9 cellular contexts compared by ENCODE assay signal in genomic region chr11:4606231-4607015, GRCh38. TPM values are rescaled to one million over a fixed set of nuclear protein-coding genes. Genes with fewer than 3 reads are reported as not detected.
DNase-seq lines count a peak whose midpoint lies in the region; ATAC-seq, FAIRE-seq and TF ChIP-seq lines count a peak whose summit lies in the region.
"Had no signal": no experiment of that assay in that cellular context is flagged by ENCODE, and none has a peak within 500 bp of the region (broad histone marks: within the 10 kb centered on the region; RNA-seq: fewer than 3 reads in every experiment).

No MANE protein-coding gene starts in this region.

- H3K4me1 Mint-ChIP-seq in activated naive CD4-positive, alpha-beta T cell treated with anti-CD3 and anti-CD28 coated beads, Interleukin-2, amount 10 ng/mL, durations not matched to agents 7 days and 5 days, result peaks cover 40% of the 10 kb centered on the region
- peaks cover 40% of the 10 kb centered on the region for H3K4me1 Mint-ChIP-seq in activated CD4-positive, alpha-beta memory T cell treated with anti-CD3 and anti-CD28 coated beads, Interleukin-2, amount 10 ng/mL, durations not matched to agents 7 days and 5 days

- peak overlapping the region; percentile 88 to 93 (median 92) for H3K27ac ChIP-seq in transverse colon

- peaks cover 0 to 18% (median 4%) of the 10 kb centered on the region in 4 donors for H3K36me3 ChIP-seq in transverse colon

- no peaks in the 10 kb centered on the region for H3K27me3 Mint-ChIP-seq in activated naive CD4-positive, alpha-beta T cell treated with anti-CD3 and anti-CD28 coated beads, Interleukin-2, amount 10 ng/mL, durations not matched to agents 7 days and 5 days
- H3K27me3 Mint-ChIP-seq in activated CD4-positive, alpha-beta memory T cell treated with anti-CD3 and anti-CD28 coated beads, Interleukin-2, amount 10 ng/mL, durations not matched to agents 7 days and 5 days, result no peaks in the 10 kb centered on the region

- H3K27ac Mint-ChIP-seq in activated naive CD4-positive, alpha-beta T cell treated with anti-CD3 and anti-CD28 coated beads, Interleukin-2, amount 10 ng/mL, durations not matched to agents 7 days and 5 days, result no peak overlapping the region
- H3K27ac Mint-ChIP-seq in activated naive CD4-positive, alpha-beta T cell treated with anti-CD3 and anti-CD28 coated beads, Interleukin-2, amount 50 U/mL, for 72 hours, result peak overlapping the region in 1 of 2 donors; percentile 88
- H3K27ac Mint-ChIP-seq in activated CD4-positive, alpha-beta memory T cell treated with anti-CD3 and anti-CD28 coated beads, Interleukin-2, amount 10 ng/mL, durations not matched to agents 7 days and 5 days, result no peak overlapping the region

- no peak for TF ChIP-seq POLR2A in transverse colon (IDR thresholded peaks at IDR 0.05)

- TF ChIP-seq EP300 in transverse colon (IDR thresholded peaks at IDR 0.05; ENCODE audit: low read depth), result no peak

- H3K4me3 ChIP-seq in transverse colon, result peak overlapping the region in 2 of 4 donors; percentile 55 to 93

- FAIRE-seq in urothelium cell line (lab: Jason Lieb, UNC), result no peak

- ATAC-seq in activated naive CD4-positive, alpha-beta T cell treated with anti-CD3 and anti-CD28 coated beads, Interleukin-2, amount 50 U/mL, for 72 hours, result no peak
- ATAC-seq in GM19467 (IDR thresholded peaks at IDR 0.05; ENCODE audit: unreplicated experiment), result no peak

- DNase-seq in activated naive CD4-positive, alpha-beta T cell treated with anti-CD3 and anti-CD28 coated beads, Interleukin-2, amount 10 ng/mL, durations not matched to agents 7 days and 5 days, result no peak
- no peak for DNase-seq in activated naive CD4-positive, alpha-beta T cell treated with anti-CD3 and anti-CD28 coated beads, Interleukin-2, amount 50 U/mL, for 72 hours (ENCODE audit: low spot score in 2 of 2)
- no peak for DNase-seq in activated CD4-positive, alpha-beta memory T cell treated with anti-CD3 and anti-CD28 coated beads, Interleukin-2, amount 10 ng/mL, durations not matched to agents 7 days and 5 days
- DNase-seq in iris pigment epithelial cell (ENCODE audit: low read depth) (peak; percentile 35), transverse colon (peak; percentile 22), RPMI8226 (no peak), urothelium cell line (ENCODE audit: low spot score) (no peak)

- no peaks in the 10 kb centered on the region for H3K9me3 Mint-ChIP-seq in activated naive CD4-positive, alpha-beta T cell treated with anti-CD3 and anti-CD28 coated beads, Interleukin-2, amount 10 ng/mL, durations not matched to agents 7 days and 5 days
- peaks cover 3 to 8% of the 10 kb centered on the region in 2 donors for H3K9me3 Mint-ChIP-seq in activated naive CD4-positive, alpha-beta T cell treated with anti-CD3 and anti-CD28 coated beads, Interleukin-2, amount 50 U/mL, for 72 hours
- H3K9me3 Mint-ChIP-seq in activated CD4-positive, alpha-beta memory T cell treated with anti-CD3 and anti-CD28 coated beads, Interleukin-2, amount 10 ng/mL, durations not matched to agents 7 days and 5 days, result no peaks in the 10 kb centered on the region

- peaks cover 18% of the 10 kb centered on the region for H3K36me3 Mint-ChIP-seq in activated naive CD4-positive, alpha-beta T cell treated with anti-CD3 and anti-CD28 coated beads, Interleukin-2, amount 10 ng/mL, durations not matched to agents 7 days and 5 days
- H3K36me3 Mint-ChIP-seq in activated naive CD4-positive, alpha-beta T cell treated with anti-CD3 and anti-CD28 coated beads, Interleukin-2, amount 50 U/mL, for 72 hours, result peaks cover 0 to 19% of the 10 kb centered on the region in 2 donors
- H3K36me3 Mint-ChIP-seq in activated CD4-positive, alpha-beta memory T cell treated with anti-CD3 and anti-CD28 coated beads, Interleukin-2, amount 10 ng/mL, durations not matched to agents 7 days and 5 days (ENCODE audit: low read depth), result peaks cover 35% of the 10 kb centered on the region

- peaks cover 0 to 31% (median 19%) of the 10 kb centered on the region in 4 donors for H3K4me1 ChIP-seq in transverse colon

- intact Hi-C loops in transverse colon (cut with DNase I; ENCODE audit: low total_unique reads), result no loop called here

- peak overlapping the region; percentile 93 for H3K4me3 Mint-ChIP-seq in activated naive CD4-positive, alpha-beta T cell treated with anti-CD3 and anti-CD28 coated beads, Interleukin-2, amount 10 ng/mL, durations not matched to agents 7 days and 5 days
- H3K4me3 Mint-ChIP-seq in activated CD4-positive, alpha-beta memory T cell treated with anti-CD3 and anti-CD28 coated beads, Interleukin-2, amount 10 ng/mL, durations not matched to agents 7 days and 5 days, result peak overlapping the region; percentile 83

- POLR2A ChIA-PET in activated CD4-positive, alpha-beta memory T cell treated with anti-CD3 and anti-CD28 coated beads, Interleukin-2, amount 10 ng/mL, durations not matched to agents 7 days and 5 days (lab: Charles Lee), result no interaction called here

- TF ChIP-seq CTCF in transverse colon (IDR thresholded peaks at IDR 0.05), result no peak

- in situ Hi-C loops in transverse colon (cut with MboI; ENCODE audit: low pct_ligation_motif_present in 1 of 4, low pct_unique_long_range_greater_than_20kb in 1 of 4, low sequenced_read_pairs in 3 of 4), result no loop called here

- H3K9me3 ChIP-seq in transverse colon, result no peaks in the 10 kb centered on the region

- 43 to 61% methylated on average over 1 of the region's 1 CpG for WGBS in transverse colon (ENCODE audit: low coverage in 1 of 2), 2 donors

- CTCF ChIA-PET in activated naive CD4-positive, alpha-beta T cell treated with anti-CD3 and anti-CD28 coated beads, Interleukin-2, amount 10 ng/mL, durations not matched to agents 7 days and 5 days (lab: Charles Lee), result interaction anchor here (0.7 to 1.9 kb wide), 3 partner anchors 18 to 419 kb away, joined by 3 to 4 read pairs (median 3); partner anchors contain the start of gene OR51D1
- CTCF ChIA-PET in activated CD4-positive, alpha-beta memory T cell treated with anti-CD3 and anti-CD28 coated beads, Interleukin-2, amount 10 ng/mL, durations not matched to agents 7 days and 5 days (lab: Charles Lee), result interaction anchor here (1.2 to 1.4 kb wide), 2 partner anchors 18 to 67 kb away, joined by 3 to 4 read pairs; no protein-coding TSS in a partner anchor

- H3K27me3 ChIP-seq in transverse colon, result no peaks in the 10 kb centered on the region

RNA-seq across cellular contexts. Expression of gene TRIM68, which starts 1.6 kb away (rescaled TPM):
- 10 to 100 TPM in 1 of 2 donors, 1 to 10 TPM in 1; 6.2 to 15.2 TPM for total RNA-seq in activated naive CD4-positive, alpha-beta T cell treated with anti-CD3 and anti-CD28 coated beads, Interleukin-2, amount 50 U/mL, for 72 hours
- total RNA-seq in activated CD4-positive, alpha-beta memory T cell treated with anti-CD3 and anti-CD28 coated beads, Interleukin-2, amount 10 ng/mL, durations not matched to agents 7 days and 5 days, result 10 to 100 TPM; 11.6 to 12.7 TPM
- 10 to 100 TPM; 12.1 to 30.2 (median 19.9) TPM for total RNA-seq in transverse colon

RNA-seq across cellular contexts. Expression of gene OR52I1, which starts 12.6 kb away (rescaled TPM):
- total RNA-seq in activated naive CD4-positive, alpha-beta T cell treated with anti-CD3 and anti-CD28 coated beads, Interleukin-2, amount 50 U/mL, for 72 hours, result not detected
- total RNA-seq in activated CD4-positive, alpha-beta memory T cell treated with anti-CD3 and anti-CD28 coated beads, Interleukin-2, amount 10 ng/mL, durations not matched to agents 7 days and 5 days, result not detected
- total RNA-seq in transverse colon, result not detected
- total RNA-seq: glomerular endothelial cell had no signal

RNA-seq across cellular contexts. Expression of gene OR52I2, which starts 24.9 kb away (rescaled TPM):
- not detected for total RNA-seq in activated naive CD4-positive, alpha-beta T cell treated with anti-CD3 and anti-CD28 coated beads, Interleukin-2, amount 50 U/mL, for 72 hours
- total RNA-seq in activated CD4-positive, alpha-beta memory T cell treated with anti-CD3 and anti-CD28 coated beads, Interleukin-2, amount 10 ng/mL, durations not matched to agents 7 days and 5 days, result not detected
- not detected for total RNA-seq in transverse colon
- total RNA-seq: glomerular endothelial cell had no signal

RNA-seq across cellular contexts. Expression of gene OR51D1, which starts 30.9 kb away (rescaled TPM):
- total RNA-seq in activated naive CD4-positive, alpha-beta T cell treated with anti-CD3 and anti-CD28 coated beads, Interleukin-2, amount 50 U/mL, for 72 hours, result not detected
- not detected for total RNA-seq in activated CD4-positive, alpha-beta memory T cell treated with anti-CD3 and anti-CD28 coated beads, Interleukin-2, amount 10 ng/mL, durations not matched to agents 7 days and 5 days
- total RNA-seq in transverse colon, result not detected
- total RNA-seq: glomerular endothelial cell had no signal

RNA-seq across cellular contexts. Expression of gene OR51E1, which starts 37.4 kb away (rescaled TPM):
- total RNA-seq in activated naive CD4-positive, alpha-beta T cell treated with anti-CD3 and anti-CD28 coated beads, Interleukin-2, amount 50 U/mL, for 72 hours, result not detected
- total RNA-seq in activated CD4-positive, alpha-beta memory T cell treated with anti-CD3 and anti-CD28 coated beads, Interleukin-2, amount 10 ng/mL, durations not matched to agents 7 days and 5 days, result not detected
- total RNA-seq in transverse colon, result under 1 TPM in 2 of 4 donors, not detected in 2; 0.16 to 0.27 TPM
- total RNA-seq: glomerular endothelial cell had no signal

Comparison
In these comparisons a context has a peak if more than half of its experiments do, and no peak if none do; other contexts are left out.
1. DNase-seq: peak in iris pigment epithelial cell (single experiment) and transverse colon (single experiment); none in activated naive CD4-positive, alpha-beta T cell treated with anti-CD3 and anti-CD28 coated beads, Interleukin-2, amount 10 ng/mL, durations not matched to agents 7 days and 5 days (single experiment), activated naive CD4-positive, alpha-beta T cell treated with anti-CD3 and anti-CD28 coated beads, Interleukin-2, amount 50 U/mL, for 72 hours (0 of 2), activated CD4-positive, alpha-beta memory T cell treated with anti-CD3 and anti-CD28 coated beads, Interleukin-2, amount 10 ng/mL, durations not matched to agents 7 days and 5 days (single experiment), RPMI8226 (single experiment) and urothelium cell line (single experiment).